8 cellular contexts compared by ENCODE assay signal in genomic region chr12:68807576-68808387, GRCh38. TPM values are rescaled to one million over a fixed set of nuclear protein-coding genes. Genes with fewer than 3 reads are reported as not detected.
DNase-seq lines count a peak whose midpoint lies in the region; ATAC-seq and TF ChIP-seq lines count a peak whose summit lies in the region.

MDM2 (plus strand) TSS chr12:68808177; CDS start chr12:68808478, 301 bp downstream.

- H3K36me3 Mint-ChIP-seq in activated T-helper 1 cell treated with anti-CD3 and anti-CD28 coated beads, Interleukin-12 subunit alpha, Interleukin-12 subunit beta, Interleukin-2, Interleukin-4 antibody, amounts not matched to agents 30 ng/mL and 10 ng/mL and 1 ng/mL, durations not matched to agents 14 hours and 24 hours and 36 hours (ENCODE audit: low read depth), result peaks cover 34% of the 10 kb centered on the region
- peaks cover 5 to 28% (median 6%) of the 10 kb centered on the region in 3 donors for H3K36me3 Mint-ChIP-seq in naive thymus-derived CD8-positive, alpha-beta T cell

- H3K36me3 ChIP-seq in ES-I3 (ENCODE audit: insufficient read depth, low read length), result peaks cover 16% of the 10 kb centered on the region

- no peaks in the 10 kb centered on the region for H3K9me3 ChIP-seq in ES-I3 (ENCODE audit: control insufficient read depth, insufficient read depth, low read length)

- peak within 1 kb of the TSS; percentile 99 for H3K27ac Mint-ChIP-seq in activated T-helper 1 cell treated with anti-CD3 and anti-CD28 coated beads, Interleukin-12 subunit alpha, Interleukin-12 subunit beta, Interleukin-2, Interleukin-4 antibody, amounts not matched to agents 30 ng/mL and 10 ng/mL and 1 ng/mL, durations not matched to agents 14 hours and 24 hours and 36 hours
- H3K27ac Mint-ChIP-seq in naive thymus-derived CD8-positive, alpha-beta T cell, result peak within 1 kb of the TSS; percentile 94 to 99 (median 98)

- DNase-seq in H4 (ENCODE audit: low spot score) (peak; percentile 88), RPMI7951 (ENCODE audit: low read depth) (peak; percentile 85), fibroblast of gingiva (ENCODE audit: low read depth) (peak; percentile 95)
- peak; percentile 98 for DNase-seq in activated T-helper 1 cell treated with anti-CD3 and anti-CD28 coated beads, Interleukin-12 subunit alpha, Interleukin-12 subunit beta, Interleukin-2, Interleukin-4 antibody, amounts not matched to agents 30 ng/mL and 10 ng/mL and 1 ng/mL, durations not matched to agents 14 hours and 24 hours and 36 hours (ENCODE audit: low spot score)
- peak; percentile 94 to 98 (median 97) for DNase-seq in naive thymus-derived CD8-positive, alpha-beta T cell
- DNase-seq in stimulated activated naive CD4-positive, alpha-beta T cell (lab: John Stamatoyannopoulos, UW), result peak; percentile 91 to 97 (median 95)

- TF ChIP-seq CTCF in LNCAP (IDR thresholded peaks at IDR 0.05), result peak; percentile 72

- peaks cover 34% of the 10 kb centered on the region for H3K4me1 Mint-ChIP-seq in activated T-helper 1 cell treated with anti-CD3 and anti-CD28 coated beads, Interleukin-12 subunit alpha, Interleukin-12 subunit beta, Interleukin-2, Interleukin-4 antibody, amounts not matched to agents 30 ng/mL and 10 ng/mL and 1 ng/mL, durations not matched to agents 14 hours and 24 hours and 36 hours (ENCODE audit: low read depth)
- peaks cover 7 to 36% (median 22%) of the 10 kb centered on the region in 4 donors for H3K4me1 Mint-ChIP-seq in naive thymus-derived CD8-positive, alpha-beta T cell

- intact Hi-C loops in activated T-helper 1 cell treated with anti-CD3 and anti-CD28 coated beads, Interleukin-12 subunit alpha, Interleukin-12 subunit beta, Interleukin-2, Interleukin-4 antibody, amounts not matched to agents 30 ng/mL and 10 ng/mL and 1 ng/mL, durations not matched to agents 14 hours and 24 hours and 36 hours (cut with micrococcal nuclease), result loop anchor here (1.0 to 10.0 kb wide), 17 partner anchors 15 to 1173 kb away; partner anchors contain the start of genes CCT2, CPSF6, MDM1 and NUP107

- H3K9ac ChIP-seq in ES-I3 (ENCODE audit: low read depth, low read length), result peak within 1 kb of the TSS; percentile 100

- POLR2A ChIA-PET in naive thymus-derived CD8-positive, alpha-beta T cell (lab: Charles Lee), result interaction anchor here (0.6 to 3.3 kb wide), 26 partner anchors 8 to 1539 kb away, joined by 3 to 57 read pairs (median 5); partner anchors contain the start of genes CAND1, MDM1, NUP107 and RAP1B

- H3K9me3 Mint-ChIP-seq in activated T-helper 1 cell treated with anti-CD3 and anti-CD28 coated beads, Interleukin-12 subunit alpha, Interleukin-12 subunit beta, Interleukin-2, Interleukin-4 antibody, amounts not matched to agents 30 ng/mL and 10 ng/mL and 1 ng/mL, durations not matched to agents 14 hours and 24 hours and 36 hours, result no peaks in the 10 kb centered on the region
- H3K9me3 Mint-ChIP-seq in naive thymus-derived CD8-positive, alpha-beta T cell, result no peaks in the 10 kb centered on the region

- peak; percentile 87 to 91 for ATAC-seq in naive thymus-derived CD8-positive, alpha-beta T cell

- H3K4me1 ChIP-seq in ES-I3 (ENCODE audit: insufficient read depth, low read length), result peaks cover 14% of the 10 kb centered on the region

- H3K27me3 Mint-ChIP-seq in activated T-helper 1 cell treated with anti-CD3 and anti-CD28 coated beads, Interleukin-12 subunit alpha, Interleukin-12 subunit beta, Interleukin-2, Interleukin-4 antibody, amounts not matched to agents 30 ng/mL and 10 ng/mL and 1 ng/mL, durations not matched to agents 14 hours and 24 hours and 36 hours (ENCODE audit: insufficient read depth), result peaks cover 2% of the 10 kb centered on the region
- no peaks in the 10 kb centered on the region for H3K27me3 Mint-ChIP-seq in naive thymus-derived CD8-positive, alpha-beta T cell

- H3K4me3 Mint-ChIP-seq in activated T-helper 1 cell treated with anti-CD3 and anti-CD28 coated beads, Interleukin-12 subunit alpha, Interleukin-12 subunit beta, Interleukin-2, Interleukin-4 antibody, amounts not matched to agents 30 ng/mL and 10 ng/mL and 1 ng/mL, durations not matched to agents 14 hours and 24 hours and 36 hours, result peak within 1 kb of the TSS; percentile 97
- peak within 1 kb of the TSS; percentile 89 to 97 (median 94) for H3K4me3 Mint-ChIP-seq in naive thymus-derived CD8-positive, alpha-beta T cell

RNA-seq across cellular contexts. Expression of gene MDM2, which starts in this region (rescaled TPM):
- total RNA-seq in H4 (2014; rRNA removed; shearing (Covaris generic)), result 41.9 and 110 TPM in 2 replicates
- total RNA-seq in RPMI7951 (2014; rRNA removed; shearing (Covaris generic)), result 17.5 and 24.2 TPM in 2 replicates
- 279 and 303 TPM in 2 replicates for total RNA-seq in activated T-helper 1 cell treated with anti-CD3 and anti-CD28 coated beads, Interleukin-12 subunit alpha, Interleukin-12 subunit beta, Interleukin-2, Interleukin-4 antibody, amounts not matched to agents 30 ng/mL and 10 ng/mL and 1 ng/mL, durations not matched to agents 14 hours and 24 hours and 36 hours
- 10 to 100 TPM; 85.1 to 90.4 TPM for total RNA-seq in naive thymus-derived CD8-positive, alpha-beta T cell
- polyA plus RNA-seq in naive thymus-derived CD8-positive, alpha-beta T cell, result 10 to 100 TPM in 2 of 3 donors, 1 to 10 TPM in 1; 7.6 to 17.9 (median 12.8) TPM

Comparison
In these comparisons a context has a peak if more than half of its experiments do, and no peak if none do; other contexts are left out.
1. Peak in every context shown above with its lines: DNase-seq and ATAC-seq.